Comparison of ENCODE assay signal across 8 cellular contexts in genomic region chr11:1573847-1574255, GRCh38. TPM values are rescaled to one million over a fixed set of nuclear protein-coding genes. Genes with fewer than 3 reads are reported as not detected.
DNase-seq lines count a peak whose midpoint lies in the region; ATAC-seq and TF ChIP-seq lines count a peak whose summit lies in the region.

No MANE protein-coding gene starts in this region.

- ATAC-seq in gastroesophageal sphincter (no peak), HG02840 (IDR thresholded peaks at IDR 0.05; ENCODE audit: low FRiP score, unreplicated experiment) (no peak), aorta (ENCODE audit: low FRiP score) (no peak)

- peaks cover 49% of the 10 kb centered on the region for H3K27me3 ChIP-seq in NT2/D1 (ENCODE audit: insufficient read depth, insufficient read length)
- peaks cover 15% of the 10 kb centered on the region for H3K27me3 ChIP-seq in gastroesophageal sphincter
- H3K27me3 ChIP-seq in aorta (ENCODE audit: control insufficient read depth in 1 of 2, insufficient read depth in 2 of 2, low read length in 1 of 2): no peaks in the 10 kb centered on the region

- DNase-seq in GM13977 (ENCODE audit: low spot score) (peak; percentile 35), NT2/D1 (ENCODE audit: low read depth, low spot score) (no peak), retina (peak; percentile 78), NCI-H226 (no peak), aorta (no peak), GF-D8 (lab: John Stamatoyannopoulos, UW) (no peak)

- intact Hi-C loops in aorta (cut with DNase I): loop anchor here (1.0 kb wide), 2 partner anchors 27 to 28 kb away; no protein-coding TSS in a partner anchor

- 0% methylated on average over 1 of the region's 10 CpGs; no CpG with 5 or more reads in 1 of the 2 donors for WGBS in gastroesophageal sphincter (ENCODE audit: low coverage in 1 of 2), 2 donors
- 9 to 13% methylated on average over 10 of the region's 10 CpGs for WGBS in aorta, 2 donors

- H3K36me3 ChIP-seq in NT2/D1 (ENCODE audit: insufficient read depth, insufficient read length, low read length) (peaks cover 5% of the 10 kb centered on the region), gastroesophageal sphincter (no peaks in the 10 kb centered on the region), aorta (ENCODE audit: control insufficient read depth in 1 of 2, insufficient read depth in 2 of 2, low read length in 1 of 2) (no peaks in the 10 kb centered on the region)

- TF ChIP-seq EP300 in gastroesophageal sphincter (IDR thresholded peaks at IDR 0.05): no peak

- H3K9me3 ChIP-seq in NT2/D1 (ENCODE audit: insufficient read depth, low read length): peaks cover 11% of the 10 kb centered on the region; the same call in 1 of the 2 replicates
- peaks cover 0 to 8% (median 0%) of the 10 kb centered on the region in 3 donors for H3K9me3 ChIP-seq in gastroesophageal sphincter
- H3K9me3 ChIP-seq in aorta (ENCODE audit: control insufficient read depth, low read length): peaks cover 3% of the 10 kb centered on the region

- peak overlapping the region; percentile 43 for H3K4me3 ChIP-seq in NT2/D1 (ENCODE audit: insufficient read length, low read depth)
- H3K4me3 ChIP-seq in gastroesophageal sphincter: peak overlapping the region in 1 of 2 donors; percentile 73
- H3K4me3 ChIP-seq in aorta (ENCODE audit: low read length in 2 of 2): no peak overlapping the region

- TF ChIP-seq CTCF in GM13977 (IDR thresholded peaks at IDR 0.05; ENCODE audit: extremely low read depth, insufficient read depth, missing control alignments) (no peak), gastroesophageal sphincter (IDR thresholded peaks at IDR 0.05) (no peak)

- H3K4me1 ChIP-seq in NT2/D1 (ENCODE audit: insufficient read depth, insufficient read length): peaks cover 25% of the 10 kb centered on the region
- peaks cover 0 to 57% (median 33%) of the 10 kb centered on the region in 3 donors for H3K4me1 ChIP-seq in gastroesophageal sphincter
- no peaks in the 10 kb centered on the region for H3K4me1 ChIP-seq in aorta (ENCODE audit: control insufficient read depth in 1 of 2, insufficient read depth in 2 of 2, low read length in 2 of 2)

- in situ Hi-C loops in GM13977 (cut with MboI; ENCODE audit: low pct_unique_long_range_greater_than_20kb, low sequenced_read_pairs, unreplicated experiment): no loop called here

- H3K27ac ChIP-seq in gastroesophageal sphincter (peak overlapping the region in 3 of 4 donors; percentile 81 to 94 (median 86)), aorta (ENCODE audit: low read depth in 1 of 2, low read length in 2 of 2) (peak overlapping the region in 1 of 2 donors; percentile 8)

- TF ChIP-seq POLR2A in gastroesophageal sphincter (IDR thresholded peaks at IDR 0.05): no peak

- H3K9ac ChIP-seq in NT2/D1 (ENCODE audit: insufficient read length, low read depth): peak overlapping the region; percentile 64

RNA-seq across cellular contexts. Expression of gene DUSP8, which starts 1.8 kb away (rescaled TPM):
- total RNA-seq in gastroesophageal sphincter (1 to 10 TPM; 3.3 to 7.8 (median 4.9) TPM), aorta (10 to 100 TPM in 1 of 2 donors, 1 to 10 TPM in 1; 9.4 to 39.3 TPM)
- 1 to 10 TPM; 2.3 to 6.5 TPM for polyA plus RNA-seq in aorta

RNA-seq across cellular contexts. Expression of gene KRTAP5-1, which starts 11.2 kb away (rescaled TPM):
- total RNA-seq in gastroesophageal sphincter: not detected
- not detected for total RNA-seq in aorta
- polyA plus RNA-seq in aorta: not detected

RNA-seq across cellular contexts. Expression of gene KRTAP5-2, which starts 24.2 kb away (rescaled TPM):
- not detected for total RNA-seq in gastroesophageal sphincter
- total RNA-seq in aorta: not detected
- polyA plus RNA-seq in aorta: not detected

RNA-seq across cellular contexts. Expression of gene KRTAP5-3, which starts 34.4 kb away (rescaled TPM):
- total RNA-seq in gastroesophageal sphincter: not detected
- not detected for total RNA-seq in aorta
- polyA plus RNA-seq in aorta: not detected

RNA-seq across cellular contexts. Expression of gene KRTAP5-4, which starts 48.1 kb away (rescaled TPM):
- not detected for total RNA-seq in gastroesophageal sphincter
- not detected for total RNA-seq in aorta
- not detected for polyA plus RNA-seq in aorta

Comparison
In these comparisons a context has a peak if more than half of its experiments do, and no peak if none do; other contexts are left out.
1. DNase-seq: peak in GM13977 (single experiment) and retina (single experiment); none in NT2/D1 (single experiment), NCI-H226 (single experiment), aorta (0 of 2) and GF-D8 (single experiment).